Comparison of ENCODE assay signal across 8 cellular contexts in the genomic region with DNA sequence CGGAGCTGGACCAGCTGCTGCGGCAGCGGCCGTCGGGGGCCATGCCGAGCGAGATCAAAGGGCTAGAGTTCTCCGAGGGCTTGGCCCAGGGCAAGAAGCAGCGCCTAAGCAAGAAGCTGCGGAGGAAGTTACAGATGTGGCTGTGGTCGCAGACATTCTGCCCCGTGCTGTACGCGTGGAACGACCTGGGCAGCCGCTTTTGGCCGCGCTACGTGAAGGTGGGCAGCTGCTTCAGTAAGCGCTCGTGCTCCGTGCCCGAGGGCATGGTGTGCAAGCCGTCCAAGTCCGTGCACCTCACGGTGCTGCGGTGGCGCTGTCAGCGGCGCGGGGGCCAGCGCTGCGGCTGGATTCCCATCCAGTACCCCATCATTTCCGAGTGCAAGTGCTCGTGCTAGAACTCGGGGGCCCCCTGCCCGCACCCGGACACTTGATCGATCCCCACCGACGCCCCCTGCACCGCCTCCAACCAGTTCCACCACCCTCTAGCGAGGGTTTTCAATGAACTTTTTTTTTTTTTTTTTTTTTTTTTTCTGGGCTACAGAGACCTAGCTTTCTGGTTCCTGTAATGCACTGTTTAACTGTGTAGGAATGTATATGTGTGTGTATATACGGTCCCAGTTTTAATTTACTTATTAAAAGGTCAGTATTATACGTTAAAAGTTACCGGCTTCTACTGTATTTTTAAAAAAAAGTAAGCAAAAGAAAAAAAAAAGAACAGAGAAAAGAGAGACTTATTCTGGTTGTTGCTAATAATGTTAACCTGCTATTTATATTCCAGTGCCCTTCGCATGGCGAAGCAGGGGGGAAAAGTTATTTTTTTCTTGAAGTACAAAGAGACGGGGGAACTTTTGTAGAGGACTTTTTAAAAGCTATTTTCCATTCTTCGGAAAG. TPM values are rescaled to one million over a fixed set of nuclear protein-coding genes. Genes with fewer than 3 reads are reported as not detected.
DNase-seq lines count a peak whose midpoint lies in the region; ATAC-seq and TF ChIP-seq lines count a peak whose summit lies in the region.

No MANE protein-coding gene starts in this region.

- peak overlapping the region; percentile 65 for H3K4me3 Mint-ChIP-seq in T-helper 17 cell

- H3K4me1 ChIP-seq in HAP-1: peaks cover 27% of the 10 kb centered on the region
- peaks cover 0 to 42% of the 10 kb centered on the region in 2 donors for H3K4me1 ChIP-seq in muscle layer of duodenum (ENCODE audit: control insufficient read depth in 1 of 2, insufficient read depth in 2 of 2, low read length in 2 of 2)

- H3K27me3 ChIP-seq in HAP-1 (ENCODE audit: low read depth) (no peaks in the 10 kb centered on the region), muscle layer of duodenum (ENCODE audit: low read depth, low read length) (peaks cover 38% of the 10 kb centered on the region)

- no peak overlapping the region for H3K27ac Mint-ChIP-seq in T-helper 17 cell

- in situ Hi-C loops in HAP-1 (cut with MboI; ENCODE audit: low sequenced_read_pairs): loop anchor here (10.0 to 25.0 kb wide), 2 partner anchors 120 to 343 kb away; no protein-coding TSS in a partner anchor

- peak; percentile 39 for ATAC-seq in T-helper 17 cell
- ATAC-seq in GM21825 (IDR thresholded peaks at IDR 0.05; ENCODE audit: unreplicated experiment): no peak
- ATAC-seq in HG03196 (IDR thresholded peaks at IDR 0.05; ENCODE audit: unreplicated experiment): no peak

- TF ChIP-seq CTCF in AG10803 (conservative IDR thresholded peaks at IDR 0.05; ENCODE audit: low read length): 0 out of 2 replicates have a peak, but pooled peaks have one; percentile 9

- peaks cover 18% of the 10 kb centered on the region for H3K4me1 Mint-ChIP-seq in T-helper 17 cell

- H3K9me3 ChIP-seq in HAP-1: no peaks in the 10 kb centered on the region
- H3K9me3 ChIP-seq in T-helper 17 cell (ENCODE audit: control insufficient read depth, low read length, poor library complexity, severe bottlenecking): no peaks in the 10 kb centered on the region
- no peaks in the 10 kb centered on the region for H3K9me3 ChIP-seq in muscle layer of duodenum (ENCODE audit: control insufficient read depth in 1 of 2, low read length in 2 of 2)

- H3K27ac ChIP-seq in muscle layer of duodenum (ENCODE audit: low read length): no peak overlapping the region

- H3K27me3 Mint-ChIP-seq in T-helper 17 cell: peaks cover 62% of the 10 kb centered on the region

- peaks cover 5% of the 10 kb centered on the region for H3K36me3 Mint-ChIP-seq in T-helper 17 cell (ENCODE audit: low read depth)

- H3K36me3 ChIP-seq in HAP-1 (replicated peaks) (no peaks in the 10 kb centered on the region), muscle layer of duodenum (ENCODE audit: control insufficient read depth in 1 of 2, insufficient read depth in 2 of 2, low read length in 2 of 2) (no peaks in the 10 kb centered on the region)

- DNase-seq in AG10803 (ENCODE audit: low read depth): peak; percentile 14
- peak; percentile 28 to 58 for DNase-seq in HAP-1 (ENCODE audit: low spot score in 2 of 2)
- DNase-seq in T-helper 17 cell: no peak
- peak; percentile 40 for DNase-seq in dermis blood vessel endothelial cell
- DNase-seq in NAMALWA (ENCODE audit: low spot score): no peak

- H3K4me3 ChIP-seq in AG10803 (ENCODE audit: low read length): peak overlapping the region; percentile 71
- peak overlapping the region; percentile 63 for H3K4me3 ChIP-seq in HAP-1
- H3K4me3 ChIP-seq in muscle layer of duodenum (ENCODE audit: low read depth in 1 of 2, low read length in 2 of 2): peak overlapping the region; percentile 26 to 78

RNA-seq across cellular contexts. Expression of a gene that starts 1.3 kb away (rescaled TPM):
- total RNA-seq in T-helper 17 cell (under 1 TPM; 0.23 to 0.37 TPM), dermis blood vessel endothelial cell (0.23 and 1.2 TPM in 2 replicates)

Comparison
In these comparisons a context has a peak if more than half of its experiments do, and no peak if none do; other contexts are left out.
1. DNase-seq: peak in AG10803 (single experiment), HAP-1 (2 of 2) and dermis blood vessel endothelial cell (single experiment); none in T-helper 17 cell (0 of 3) and NAMALWA (single experiment).
2. Peak in every context shown above with its lines, with median percentiles within 50 percentile points of each other: H3K4me3 ChIP-seq.